11 cellular contexts compared by ENCODE assay signal in the genomic region with DNA sequence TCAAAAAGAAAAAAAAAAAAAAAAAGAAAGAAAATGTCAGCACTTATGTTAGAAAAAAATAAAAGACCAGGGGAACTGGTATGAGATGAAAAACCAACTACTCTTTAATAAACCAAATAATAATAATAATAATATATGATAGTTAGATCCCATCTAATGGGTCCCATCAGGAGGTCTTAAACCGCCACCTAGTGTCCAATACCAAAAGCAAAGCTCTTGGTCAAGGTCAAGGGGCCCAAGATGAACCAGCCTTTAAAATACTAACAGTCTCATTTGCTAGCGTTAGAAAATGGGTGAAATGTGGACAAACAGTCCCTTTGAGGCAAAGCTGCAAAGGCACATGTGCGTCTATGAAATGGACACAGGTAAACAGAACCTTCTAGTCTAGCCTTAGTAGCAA. TPM values are rescaled to one million over a fixed set of nuclear protein-coding genes. Genes with fewer than 3 reads are reported as not detected.
DNase-seq lines count a peak whose midpoint lies in the region; TF ChIP-seq lines count a peak whose summit lies in the region.
"Had no signal": no experiment of that assay in that cellular context is flagged by ENCODE, and none has a peak within 500 bp of the region (broad histone marks: within the 10 kb centered on the region; RNA-seq: fewer than 3 reads in every experiment).

No MANE protein-coding gene starts in this region.

- no peaks in the 10 kb centered on the region for H3K27me3 Mint-ChIP-seq in nephron (ENCODE audit: low read depth)
- H3K27me3 Mint-ChIP-seq in neural progenitor cell (ENCODE audit: insufficient read depth, low read depth): no peaks in the 10 kb centered on the region

- H3K4me3 ChIP-seq in Loucy (ENCODE audit: low read length, poor library complexity, severe bottlenecking) (no peak overlapping the region), neural progenitor cell (no peak overlapping the region)

- H3K9me3 ChIP-seq in Loucy (ENCODE audit: insufficient read depth, low read depth, low read length) (no peaks in the 10 kb centered on the region), neural progenitor cell (ENCODE audit: low read depth) (no peaks in the 10 kb centered on the region)

- no peaks in the 10 kb centered on the region for H3K9me2 ChIP-seq in Loucy (replicated peaks; ENCODE audit: low read depth, low read length)

- H3K4me1 ChIP-seq in Loucy (ENCODE audit: insufficient read depth, low read length, poor library complexity, severe bottlenecking): no peaks in the 10 kb centered on the region
- no peaks in the 10 kb centered on the region for H3K4me1 ChIP-seq in neural progenitor cell

- peaks cover 70% of the 10 kb centered on the region; the same call in 1 of the 2 replicates for H3K36me3 ChIP-seq in Loucy (ENCODE audit: insufficient read depth, low read length)
- H3K36me3 ChIP-seq in neural progenitor cell: no peaks in the 10 kb centered on the region

- H3K9me3 Mint-ChIP-seq in nephron (no peaks in the 10 kb centered on the region), neural progenitor cell (no peaks in the 10 kb centered on the region)

- H3K27ac Mint-ChIP-seq in nephron: no peak overlapping the region
- H3K27ac Mint-ChIP-seq in neural progenitor cell: no peak overlapping the region

- H3K4me3 Mint-ChIP-seq in nephron: no peak overlapping the region
- no peak overlapping the region for H3K4me3 Mint-ChIP-seq in neural progenitor cell

- H3K27ac ChIP-seq in caudate nucleus (ENCODE audit: low read depth, low read length) (peak overlapping the region; percentile 27), neural progenitor cell (no peak overlapping the region)

- H4K20me1 ChIP-seq in Loucy (ENCODE audit: insufficient read depth, low read length, poor library complexity, severe bottlenecking) (no peaks in the 10 kb centered on the region), neural progenitor cell (ENCODE audit: low read depth) (peaks cover 5% of the 10 kb centered on the region)

- DNase-seq in ELR (ENCODE audit: low read depth) (peak; percentile 64), caudate nucleus (lab: John Stamatoyannopoulos, UW) (no peak), DMS79 (lab: John Stamatoyannopoulos, UW) (no peak), neural progenitor cell (ENCODE audit: low spot score) (no peak), NCI-H524 treated with DMSO at 0.1 percent for 48 hours (lab: John Stamatoyannopoulos, UW) (no peak)
- DNase-seq in stimulated activated CD4-positive, alpha-beta T cell treated with anti-CD3 and anti-CD28 coated beads, Interleukin-2, amount 100 ng/mL, for 24 hours: no peak
- DNase-seq: effector CD4-positive, alpha-beta T cell; stimulated activated naive CD4-positive, alpha-beta T cell treated with Interleukin-2 at 50 U/mL for 16 hours; T-helper 9 cell had no signal

- H3K4me1 Mint-ChIP-seq in nephron (no peaks in the 10 kb centered on the region), neural progenitor cell (no peaks in the 10 kb centered on the region)

- H3F3A ChIP-seq in Loucy (ENCODE audit: low read depth) (no peaks in the 10 kb centered on the region), neural progenitor cell (ENCODE audit: low read depth) (no peaks in the 10 kb centered on the region)

- H3K36me3 Mint-ChIP-seq in nephron (ENCODE audit: low read depth) (peaks cover 37% of the 10 kb centered on the region), neural progenitor cell (peaks cover 8% of the 10 kb centered on the region)

- H3K79me2 ChIP-seq in Loucy (ENCODE audit: insufficient read depth, low read length) (0 out of 2 replicates have a peak, but pooled peaks cover 4% of the 10 kb centered on the region), neural progenitor cell (ENCODE audit: low read depth) (no peaks in the 10 kb centered on the region)

- H3K4me2 ChIP-seq in Loucy (ENCODE audit: low read depth, low read length, poor library complexity, severe bottlenecking): no peak overlapping the region
- H3K4me2 ChIP-seq in neural progenitor cell: no peak overlapping the region

- H2AFZ ChIP-seq in Loucy (ENCODE audit: low read length) (no peak overlapping the region), neural progenitor cell (replicated peaks) (no peak overlapping the region)

- no peaks in the 10 kb centered on the region for H3K27me3 ChIP-seq in Loucy (ENCODE audit: insufficient read depth, low read length, poor library complexity, severe bottlenecking)
- no peaks in the 10 kb centered on the region for H3K27me3 ChIP-seq in neural progenitor cell

- TF ChIP-seq CTCF in Loucy (conservative IDR thresholded peaks at IDR 0.05; ENCODE audit: low read length) (peak; percentile 55), nephron (IDR thresholded peaks at IDR 0.05; ENCODE audit: unreplicated experiment in 3 of 3) (peak; percentile 44 to 53 (median 52)), neural progenitor cell (IDR thresholded peaks at IDR 0.05) (no peak)

- no peak overlapping the region for H3K9ac ChIP-seq in Loucy (ENCODE audit: low read depth, low read length, poor library complexity, severe bottlenecking)
- no peak overlapping the region for H3K9ac ChIP-seq in neural progenitor cell

RNA-seq across cellular contexts. Expression of a gene that starts 12.3 kb away (rescaled TPM):
- 21.3 and 26.5 TPM in 2 replicates for total RNA-seq in neural progenitor cell (ENCODE audit: low replicate concordance)

RNA-seq across cellular contexts. Expression of a gene that starts 12.3 kb away (rescaled TPM):
- total RNA-seq in neural progenitor cell (ENCODE audit: low replicate concordance): 13.8 and 49.8 TPM in 2 replicates
